Comparison of ENCODE assay signal across 8 cellular contexts in genomic region chr18:8696749-8697211, GRCh38. TPM values are rescaled to one million over a fixed set of nuclear protein-coding genes. Genes with fewer than 3 reads are reported as not detected.
A peak's percentile ranks its signal among the peaks of the same experiment; 100 is the strongest.
DNase-seq lines count a peak whose midpoint lies in the region; ATAC-seq and TF ChIP-seq lines count a peak whose summit lies in the region.

No MANE protein-coding gene starts in this region.

- TF ChIP-seq CTCF in DOHH2 (IDR thresholded peaks at IDR 0.05; ENCODE audit: low read depth, low read length, poor library complexity, severe bottlenecking) (peak; percentile 93), HEK293 (tag by site-specific recombination; IDR thresholded peaks at IDR 0.05) (0 out of 2 replicates have a peak, but pooled peaks have one; percentile 32), coronary artery (IDR thresholded peaks at IDR 0.05) (peak; percentile 65), lower lobe of right lung (IDR thresholded peaks at IDR 0.05) (peak; percentile 94)

- H3K4me3 ChIP-seq in DOHH2 (ENCODE audit: low read length): no peak overlapping the region
- no peak overlapping the region for H3K4me3 ChIP-seq in HEK293 (ENCODE audit: low read depth, low read length)
- H3K4me3 ChIP-seq in coronary artery: no peak overlapping the region
- no peak overlapping the region for H3K4me3 ChIP-seq in lower lobe of right lung

- intact Hi-C loops in lower lobe of right lung (cut with DNase I): loop anchor here (5.0 kb wide), 1 partner anchor 286 kb away; no protein-coding TSS in a partner anchor

- peaks cover 12% of the 10 kb centered on the region for H3K4me1 ChIP-seq in DOHH2 (ENCODE audit: control insufficient read depth, low read length)
- H3K4me1 ChIP-seq in HEK293 (ENCODE audit: control insufficient read depth, insufficient read depth, low read length): peaks cover 3% of the 10 kb centered on the region
- H3K4me1 ChIP-seq in lower lobe of right lung: no peaks in the 10 kb centered on the region

- peak overlapping the region; percentile 12 for H3K4me2 ChIP-seq in DOHH2 (ENCODE audit: low read length)

- H3F3A ChIP-seq in DOHH2 (ENCODE audit: control insufficient read depth, insufficient read depth): no peaks in the 10 kb centered on the region

- no peaks in the 10 kb centered on the region for H3K79me2 ChIP-seq in DOHH2 (ENCODE audit: control insufficient read depth, low read length)

- H3K9me3 ChIP-seq in DOHH2 (ENCODE audit: control insufficient read depth, insufficient read depth, low read length): no peaks in the 10 kb centered on the region
- no peaks in the 10 kb centered on the region for H3K9me3 ChIP-seq in HEK293 (ENCODE audit: control insufficient read depth, insufficient read depth, low read depth, low read length)
- H3K9me3 ChIP-seq in lower lobe of right lung: no peaks in the 10 kb centered on the region

- no peak overlapping the region for H3K27ac ChIP-seq in DOHH2 (ENCODE audit: low read depth, low read length)
- H3K27ac ChIP-seq in HEK293 (ENCODE audit: extremely low read depth, low read depth, low read length): no peak overlapping the region
- no peak overlapping the region for H3K27ac ChIP-seq in coronary artery
- no peak overlapping the region for H3K27ac ChIP-seq in lower lobe of right lung

- 0 out of 2 replicates have a peak, but pooled peaks cover 3% of the 10 kb centered on the region for H3K27me3 ChIP-seq in DOHH2 (ENCODE audit: control insufficient read depth, low read length)
- peaks cover 4% of the 10 kb centered on the region for H3K27me3 ChIP-seq in lower lobe of right lung (ENCODE audit: low read depth)

- H3K36me3 ChIP-seq in DOHH2 (ENCODE audit: control insufficient read depth, low read length) (no peaks in the 10 kb centered on the region), HEK293 (ENCODE audit: control insufficient read depth in 2 of 2, insufficient read depth in 1 of 2, low read length in 2 of 2) (no peaks in the 10 kb centered on the region), lower lobe of right lung (no peaks in the 10 kb centered on the region)

- peak; percentile 92 to 96 for ATAC-seq in lower lobe of right lung
- no peak for ATAC-seq in GM21360 (IDR thresholded peaks at IDR 0.05; ENCODE audit: unreplicated experiment)

- POLR2A ChIA-PET in HEK293 (lab: Yijun Ruan, JAX): no interaction called here

- no peaks in the 10 kb centered on the region for H3K9me2 ChIP-seq in DOHH2 (replicated peaks; ENCODE audit: control insufficient read depth, low read length)

- H4K20me1 ChIP-seq in DOHH2 (ENCODE audit: control insufficient read depth, insufficient read depth, low read depth, low read length): no peaks in the 10 kb centered on the region

- CTCF ChIA-PET in HEK293 (lab: Yijun Ruan, JAX): interaction anchor here (0.6 to 2.7 kb wide), 40 partner anchors 10 to 1547 kb away, joined by 3 to 49 read pairs (median 4); no protein-coding TSS in a partner anchor

- DNase-seq in NCI-H345 (lab: John Stamatoyannopoulos, UW): peak; percentile 68
- DNase-seq in activated CD4-positive, alpha-beta T cell treated with anti-CD3 and anti-CD28 coated beads for 48 hours: peak; percentile 81
- DNase-seq in coronary artery (ENCODE audit: low spot score): no peak
- peak; percentile 81 for DNase-seq in lower lobe of right lung
- peak; percentile 58 to 60 for DNase-seq in stimulated activated CD8-positive, alpha-beta memory T cell treated with anti-CD3 and anti-CD28 coated beads, Interleukin-2, amount 100 ng/mL, for 1 hour (ENCODE audit: low read depth in 2 of 2)

TF ChIP-seq in HEK293, 187 proteins besides CTCF, POLR2A, EP300 and RAD21 (continues in another document):
- TF ChIP-seq ZSCAN18 (tag by site-specific recombination; IDR thresholded peaks at IDR 0.05) (no peak), ZSCAN23 (tag by site-specific recombination; IDR thresholded peaks at IDR 0.05) (no peak), ZNF423 (tag by site-specific recombination; IDR thresholded peaks at IDR 0.05) (no peak), KLF1 (tag by site-specific recombination; IDR thresholded peaks at IDR 0.05) (no peak), ZNF785 (tag by site-specific recombination; IDR thresholded peaks at IDR 0.05) (no peak), ZNF324 (tag by site-specific recombination; IDR thresholded peaks at IDR 0.05) (no peak), ZNF362 (tag by site-specific recombination; IDR thresholded peaks at IDR 0.05) (0 out of 2 replicates have a peak, but pooled peaks have one; percentile 67), ZNF157 (tag by site-specific recombination; IDR thresholded peaks at IDR 0.05) (no peak), ZNF341 (tag by site-specific recombination; IDR thresholded peaks at IDR 0.05; ENCODE audit: low read depth) (no peak), ZNF645 (tag by site-specific recombination; IDR thresholded peaks at IDR 0.05) (no peak), ZNF146 (tag by site-specific recombination; IDR thresholded peaks at IDR 0.05) (no peak), ZSCAN30 (tag by site-specific recombination; IDR thresholded peaks at IDR 0.05) (0 out of 2 replicates have a peak, but pooled peaks have one; percentile 9), ZNF174 (tag by site-specific recombination; IDR thresholded peaks at IDR 0.05) (no peak), ZNF16 (tag by site-specific recombination; IDR thresholded peaks at IDR 0.05; ENCODE audit: low read depth) (no peak), ZNF404 (tag by site-specific recombination; IDR thresholded peaks at IDR 0.05) (no peak), ZNF354C (tag by site-specific recombination; IDR thresholded peaks at IDR 0.05; ENCODE audit: borderline replicate concordance, low read depth) (no peak), ZNF239 (tag by site-specific recombination; IDR thresholded peaks at IDR 0.05) (no peak), ZNF654 (tag by site-specific recombination; IDR thresholded peaks at IDR 0.05; ENCODE audit: low read depth) (peak; percentile 31; the same call in 1 of the 2 replicates), ZFP41 (tag by site-specific recombination; IDR thresholded peaks at IDR 0.05; ENCODE audit: borderline replicate concordance) (no peak), ZBTB26 (tag by site-specific recombination; optimal IDR thresholded peaks at IDR 0.05) (no peak), ZBTB49 (tag by site-specific recombination; IDR thresholded peaks at IDR 0.05; ENCODE audit: low read depth) (no peak), ZNF549 (tag by site-specific recombination; IDR thresholded peaks at IDR 0.05) (0 out of 2 replicates have a peak, but pooled peaks have one; percentile 21)

RNA-seq across cellular contexts. Expression of gene MTCL1, which starts 8.6 kb away (rescaled TPM):
- total RNA-seq in lower lobe of right lung: 7.9 TPM

Comparison
In these comparisons a context has a peak if more than half of its experiments do, and no peak if none do; other contexts are left out.
1. CTCF ChIP-seq: peak in every context shown above with its lines; median percentile 94 in lower lobe of right lung; 93 in DOHH2; 65 in coronary artery; 32 in HEK293.